19 cellular contexts compared by ENCODE assay signal in genomic region chr3:61118830-61119229, GRCh38.
A peak's percentile ranks its signal among the peaks of the same experiment; 100 is the strongest.
DNase-seq lines count a peak whose midpoint lies in the region; ATAC-seq and TF ChIP-seq lines count a peak whose summit lies in the region.
"Had no signal": no experiment of that assay in that cellular context is flagged by ENCODE, and none has a peak within 500 bp of the region (broad histone marks: within the 10 kb centered on the region; RNA-seq: fewer than 3 reads in every experiment).

No MANE protein-coding gene starts in this region.

- DNase-seq in DMS 273 (lab: John Stamatoyannopoulos, UW; ENCODE audit: unreplicated experiment) (peak; percentile 3), DMS 273 treated with DMSO at 0.1 percent for 48 hours (lab: John Stamatoyannopoulos, UW) (no peak), NCI-H82 (lab: John Stamatoyannopoulos, UW) (peak; percentile 4), NCI-H82 treated with DMSO at 0.1 percent for 48 hours (lab: John Stamatoyannopoulos, UW; ENCODE audit: unreplicated experiment) (no peak)
- DNase-seq: Caco-2; CD4-positive, CD25-positive, alpha-beta regulatory T cell; CD8-positive, alpha-beta T cell; DMS53; DMS79 treated with DMSO at 0.1 percent for 48 hours; GF-D8; H9; HFFc6 had no signal

- no peak for ATAC-seq in HG02938 (IDR thresholded peaks at IDR 0.05; ENCODE audit: unreplicated experiment)
- ATAC-seq: CD8-positive, alpha-beta T cell; GM23338; HCT116 had no signal

- H3K27ac ChIP-seq in VCaP = peak overlapping the region; percentile 82
- H3K27ac ChIP-seq: 22Rv1, BLaER1, C4-2B had no signal

- no peak for TF ChIP-seq CTCF in VCaP (conservative IDR thresholded peaks at IDR 0.05)

Comparison
In these comparisons a context has a peak if more than half of its experiments do, and no peak if none do; other contexts are left out.
1. DNase-seq: peak in DMS 273 (single experiment) and NCI-H82 (single experiment); none in DMS 273 treated with DMSO at 0.1 percent for 48 hours (single experiment) and NCI-H82 treated with DMSO at 0.1 percent for 48 hours (single experiment).